19 cellular contexts compared by ENCODE assay signal in the genomic region with DNA sequence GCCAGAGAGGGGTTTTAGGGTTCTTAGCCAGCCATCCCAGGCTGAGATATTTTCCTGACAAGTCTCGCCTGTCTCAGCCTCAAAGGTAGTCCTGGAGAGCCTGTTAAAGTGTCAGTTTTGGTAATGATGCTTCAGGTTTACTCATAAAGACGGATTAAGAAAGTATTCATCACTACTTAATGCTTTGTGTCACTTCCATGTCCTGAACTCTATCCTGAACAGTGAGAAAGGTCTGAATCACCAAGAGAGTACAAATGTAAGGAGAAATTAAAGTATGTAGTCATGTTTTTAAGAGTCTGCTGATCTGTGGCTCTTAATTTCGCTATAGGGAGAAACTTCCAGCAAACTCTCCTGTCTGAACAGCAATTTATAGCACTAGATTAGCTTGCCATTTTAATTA. TPM values are rescaled to one million over a fixed set of nuclear protein-coding genes. Genes with fewer than 3 reads are reported as not detected.
DNase-seq lines count a peak whose midpoint lies in the region; ATAC-seq, FAIRE-seq and TF ChIP-seq lines count a peak whose summit lies in the region.
"Had no signal": no experiment of that assay in that cellular context is flagged by ENCODE, and none has a peak within 500 bp of the region (broad histone marks: within the 10 kb centered on the region; RNA-seq: fewer than 3 reads in every experiment).

No MANE protein-coding gene starts in this region.

- H3K36me3 Mint-ChIP-seq in nephron progenitor cell (ENCODE audit: low read depth), result peaks cover 46% of the 10 kb centered on the region

- peaks cover 1% of the 10 kb centered on the region for H3K36me3 ChIP-seq in bronchial epithelial cell (ENCODE audit: control insufficient read depth, insufficient read depth, low read length)

- DNase-seq in HCEC 1CT (peak; percentile 55), M059J (ENCODE audit: low read depth) (peak; percentile 5), bronchial epithelial cell (ENCODE audit: low read depth) (peak; percentile 70), nephron progenitor cell (no peak), NCI-H524 treated with DMSO at 0.1 percent for 48 hours (lab: John Stamatoyannopoulos, UW) (no peak)
- DNase-seq: BE2C, DMS 273 treated with DMSO at 0.1 percent for 48 hours, DMS79 treated with DMSO at 0.1 percent for 48 hours, NCI-H1092 treated with DMSO at 0.1 percent for 48 hours, NCI-H1436 treated with DMSO at 0.1 percent for 48 hours, NCI-H1930, NCI-H748 treated with DMSO at 0.1 percent for 48 hours had no signal

- H3K4me1 Mint-ChIP-seq in nephron progenitor cell, result peaks cover 5% of the 10 kb centered on the region
- H3K4me1 Mint-ChIP-seq: GM23338 had no signal

- peaks cover 10% of the 10 kb centered on the region for H3K9me3 Mint-ChIP-seq in nephron progenitor cell
- H3K9me3 Mint-ChIP-seq: GM23338 had no signal

- peak; percentile 18 for FAIRE-seq in bronchial epithelial cell (lab: Jason Lieb, UNC)
- FAIRE-seq: GM12878, K562 had no signal

- no peaks in the 10 kb centered on the region for H3K27me3 Mint-ChIP-seq in nephron progenitor cell (ENCODE audit: low read depth, poor library complexity)

- peak overlapping the region; percentile 13 for H3K27ac Mint-ChIP-seq in nephron progenitor cell
- H3K27ac Mint-ChIP-seq: GM23338 had no signal

- no peak overlapping the region for H3K4me3 ChIP-seq in bronchial epithelial cell (ENCODE audit: low read depth, low read length)
- H3K4me3 ChIP-seq: GM12878, GM23338, K562, SJSA1 had no signal

- no peak overlapping the region for H3K4me3 Mint-ChIP-seq in nephron progenitor cell
- H3K4me3 Mint-ChIP-seq: GM23338 had no signal

- no peaks in the 10 kb centered on the region for H3K27me3 ChIP-seq in bronchial epithelial cell (ENCODE audit: control insufficient read depth, insufficient read depth, low read length)
- H3K27me3 ChIP-seq: BE2C, SJSA1 had no signal

- ATAC-seq in HG03432 (IDR thresholded peaks at IDR 0.05; ENCODE audit: unreplicated experiment) (no peak), HG02973 (IDR thresholded peaks at IDR 0.05; ENCODE audit: unreplicated experiment) (no peak)
- ATAC-seq: GM12878, GM23338, HCT116, K562 had no signal

- no peak for TF ChIP-seq CTCF in bronchial epithelial cell (IDR thresholded peaks at IDR 0.05; ENCODE audit: insufficient read depth, low read length, severe bottlenecking)
- TF ChIP-seq CTCF in nephron progenitor cell (IDR thresholded peaks at IDR 0.05), result no peak

RNA-seq across cellular contexts. Expression of gene RPGRIP1L, which starts 14.0 kb away (rescaled TPM):
- 7.1 and 12.5 TPM in 2 replicates for total RNA-seq in M059J (2014; rRNA removed; shearing (Covaris generic))
- 2.9 and 3.8 TPM in 2 replicates for total RNA-seq in bronchial epithelial cell

RNA-seq across cellular contexts. Expression of gene FTO, which starts 14.3 kb away (rescaled TPM):
- total RNA-seq in M059J (2014; rRNA removed; shearing (Covaris generic)), result 96.1 and 132 TPM in 2 replicates
- total RNA-seq in bronchial epithelial cell, result 41.6 and 44.7 TPM in 2 replicates

Comparison
In these comparisons a context has a peak if more than half of its experiments do, and no peak if none do; other contexts are left out.
1. DNase-seq: peak in HCEC 1CT (single experiment), M059J (single experiment) and bronchial epithelial cell (single experiment); none in nephron progenitor cell (single experiment) and NCI-H524 treated with DMSO at 0.1 percent for 48 hours (single experiment).